Comparison of ENCODE assay signal across 1 cellular context in genomic region chr9:133347985-133348762, GRCh38.
TF ChIP-seq lines count a peak whose summit lies in the region.

Gene MED22, minus strand, starts transcription at chr9:133348131. Its CDS starts 1,469 bp downstream, at chr9:133346662.
Gene RPL7A, plus strand, starts transcription at chr9:133348218. Its CDS starts 26 bp downstream, at chr9:133348244.

TF ChIP-seq in HepG2, 621 proteins besides CTCF, POLR2A, EP300 and RAD21 (continued from another document and continues in another):
- TF ChIP-seq PAX8 (CRISPR knock-in tag; IDR thresholded peaks at IDR 0.05; ENCODE audit: borderline replicate concordance) = no peak
- TF ChIP-seq HNF1A (IDR thresholded peaks at IDR 0.05; ENCODE audit: low read depth) = no peak
- TF ChIP-seq HNF1A (CRISPR knock-in tag; IDR thresholded peaks at IDR 0.05; ENCODE audit: borderline replicate concordance) = peak; percentile 73
- peak; percentile 100 for TF ChIP-seq YEATS2 (CRISPR knock-in tag; IDR thresholded peaks at IDR 0.05; ENCODE audit: borderline replicate concordance)
- TF ChIP-seq, protein P1, sequence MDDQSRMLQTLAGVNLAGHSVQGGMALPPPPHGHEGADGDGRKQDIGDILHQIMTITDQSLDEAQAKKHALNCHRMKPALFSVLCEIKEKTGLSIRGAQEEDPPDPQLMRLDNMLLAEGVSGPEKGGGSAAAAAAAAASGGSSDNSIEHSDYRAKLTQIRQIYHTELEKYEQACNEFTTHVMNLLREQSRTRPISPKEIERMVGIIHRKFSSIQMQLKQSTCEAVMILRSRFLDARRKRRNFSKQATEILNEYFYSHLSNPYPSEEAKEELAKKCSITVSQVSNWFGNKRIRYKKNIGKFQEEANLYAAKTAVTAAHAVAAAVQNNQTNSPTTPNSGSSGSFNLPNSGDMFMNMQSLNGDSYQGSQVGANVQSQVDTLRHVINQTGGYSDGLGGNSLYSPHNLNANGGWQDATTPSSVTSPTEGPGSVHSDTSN (CRISPR knock-in tag; IDR thresholded peaks at IDR 0.05; ENCODE audit: borderline replicate concordance) = no peak; the same call in 1 of the 2 replicates
- peak; percentile 91 for TF ChIP-seq RBFOX2 (IDR thresholded peaks at IDR 0.05; ENCODE audit: low read depth, low read length)
- peak; percentile 97 for TF ChIP-seq DMAP1 (CRISPR knock-in tag; IDR thresholded peaks at IDR 0.05)
- no peak for TF ChIP-seq HNRNPUL1 (IDR thresholded peaks at IDR 0.05; ENCODE audit: low read depth, low read length)
- peak; percentile 85; the same call in 1 of the 2 replicates for TF ChIP-seq KDM5B (CRISPR knock-in tag; IDR thresholded peaks at IDR 0.05; ENCODE audit: borderline replicate concordance)
- no peak for TF ChIP-seq MAFF (IDR thresholded peaks at IDR 0.05; ENCODE audit: low read depth, low read length)
- TF ChIP-seq YEATS4 (CRISPR knock-in tag; IDR thresholded peaks at IDR 0.05; ENCODE audit: borderline replicate concordance) = peak; percentile 67; the same call in 1 of the 2 replicates
- TF ChIP-seq SETDB1 (CRISPR knock-in tag; IDR thresholded peaks at IDR 0.05; ENCODE audit: borderline replicate concordance) = no peak
- no peak for TF ChIP-seq EHMT2 (IDR thresholded peaks at IDR 0.05; ENCODE audit: borderline replicate concordance, low read depth, low read length)
- TF ChIP-seq ATAD3A (CRISPR knock-in tag; IDR thresholded peaks at IDR 0.05) = no peak
- no peak for TF ChIP-seq RBAK (CRISPR knock-in tag; IDR thresholded peaks at IDR 0.05)
- no peak for TF ChIP-seq SP140L (CRISPR knock-in tag; IDR thresholded peaks at IDR 0.05; ENCODE audit: borderline replicate concordance)
- TF ChIP-seq RAD51 (IDR thresholded peaks at IDR 0.05; ENCODE audit: borderline replicate concordance) = no peak
- no peak for TF ChIP-seq FOXK2 (IDR thresholded peaks at IDR 0.05)
- no peak for TF ChIP-seq SATB2 (CRISPR knock-in tag; IDR thresholded peaks at IDR 0.05)
- TF ChIP-seq KAT8 (CRISPR knock-in tag; IDR thresholded peaks at IDR 0.05) = peak; percentile 92
- TF ChIP-seq ZNF672 (CRISPR knock-in tag; IDR thresholded peaks at IDR 0.05) = no peak
- TF ChIP-seq ZNF547 (CRISPR knock-in tag; IDR thresholded peaks at IDR 0.05) = peak; percentile 47; the same call in 1 of the 2 replicates
- no peak; the same call in 1 of the 2 replicates for TF ChIP-seq THAP7 (CRISPR knock-in tag; IDR thresholded peaks at IDR 0.05)
- TF ChIP-seq ELF3 (CRISPR knock-in tag; IDR thresholded peaks at IDR 0.05) = peak; percentile 55; the same call in 1 of the 2 replicates
- no peak for TF ChIP-seq MTF2 (CRISPR knock-in tag; IDR thresholded peaks at IDR 0.05; ENCODE audit: borderline replicate concordance)
- TF ChIP-seq TERF1 (CRISPR knock-in tag; IDR thresholded peaks at IDR 0.05) = no peak
- TF ChIP-seq ZMAT3 (CRISPR knock-in tag; conservative IDR thresholded peaks at IDR 0.05) = no peak
- no peak for TF ChIP-seq ZSCAN20 (CRISPR knock-in tag; IDR thresholded peaks at IDR 0.05; ENCODE audit: borderline replicate concordance)
- no peak; the same call in none of the 2 replicates for TF ChIP-seq ZNF546 (CRISPR knock-in tag; conservative IDR thresholded peaks at IDR 0.05)
- no peak for TF ChIP-seq SNRNP70 (IDR thresholded peaks at IDR 0.05; ENCODE audit: low read depth, low read length)
- no peak for TF ChIP-seq EZH2 (conservative IDR thresholded peaks at IDR 0.05; ENCODE audit: low read depth, low read length)
- TF ChIP-seq ZKSCAN1 (IDR thresholded peaks at IDR 0.05; ENCODE audit: low read length) = no peak
- peak; percentile 45; the same call in 1 of the 2 replicates for TF ChIP-seq ZNF660 (CRISPR knock-in tag; IDR thresholded peaks at IDR 0.05; ENCODE audit: borderline replicate concordance, low read depth)
- TF ChIP-seq ZNF572 (CRISPR knock-in tag; IDR thresholded peaks at IDR 0.05) = no peak
- TF ChIP-seq CREB1 (IDR thresholded peaks at IDR 0.05) = no peak
- TF ChIP-seq CREB1 (CRISPR knock-in tag; IDR thresholded peaks at IDR 0.05) = no peak
- TF ChIP-seq SMARCE1 (IDR thresholded peaks at IDR 0.05; ENCODE audit: borderline replicate concordance) = no peak
- peak; percentile 38 for TF ChIP-seq ZNF431 (CRISPR knock-in tag; IDR thresholded peaks at IDR 0.05; ENCODE audit: borderline replicate concordance, low read depth)
- peak; percentile 71; the same call in 1 of the 2 replicates for TF ChIP-seq RFXAP (CRISPR knock-in tag; IDR thresholded peaks at IDR 0.05; ENCODE audit: borderline replicate concordance)
- peak; percentile 87 for TF ChIP-seq IRF2 (CRISPR knock-in tag; IDR thresholded peaks at IDR 0.05)
- TF ChIP-seq EEA1 (CRISPR knock-in tag; IDR thresholded peaks at IDR 0.05; ENCODE audit: borderline replicate concordance) = peak; percentile 36; the same call in 1 of the 2 replicates
- no peak for TF ChIP-seq TCF7 (IDR thresholded peaks at IDR 0.05; ENCODE audit: low read depth)
- TF ChIP-seq, protein P2, sequence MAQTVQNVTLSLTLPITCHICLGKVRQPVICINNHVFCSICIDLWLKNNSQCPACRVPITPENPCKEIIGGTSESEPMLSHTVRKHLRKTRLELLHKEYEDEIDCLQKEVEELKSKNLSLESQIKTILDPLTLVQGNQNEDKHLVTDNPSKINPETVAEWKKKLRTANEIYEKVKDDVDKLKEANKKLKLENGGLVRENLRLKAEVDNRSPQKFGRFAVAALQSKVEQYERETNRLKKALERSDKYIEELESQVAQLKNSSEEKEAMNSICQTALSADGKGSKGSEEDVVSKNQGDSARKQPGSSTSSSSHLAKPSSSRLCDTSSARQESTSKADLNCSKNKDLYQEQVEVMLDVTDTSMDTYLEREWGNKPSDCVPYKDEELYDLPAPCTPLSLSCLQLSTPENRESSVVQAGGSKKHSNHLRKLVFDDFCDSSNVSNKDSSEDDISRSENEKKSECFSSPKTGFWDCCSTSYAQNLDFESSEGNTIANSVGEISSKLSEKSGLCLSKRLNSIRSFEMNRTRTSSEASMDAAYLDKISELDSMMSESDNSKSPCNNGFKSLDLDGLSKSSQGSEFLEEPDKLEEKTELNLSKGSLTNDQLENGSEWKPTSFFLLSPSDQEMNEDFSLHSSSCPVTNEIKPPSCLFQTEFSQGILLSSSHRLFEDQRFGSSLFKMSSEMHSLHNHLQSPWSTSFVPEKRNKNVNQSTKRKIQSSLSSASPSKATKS (CRISPR knock-in tag; IDR thresholded peaks at IDR 0.05) = no peak; the same call in 1 of the 2 replicates
- 0 out of 2 replicates have a peak, but pooled peaks have one; percentile 29 for TF ChIP-seq ZNF766 (CRISPR knock-in tag; IDR thresholded peaks at IDR 0.05; ENCODE audit: borderline replicate concordance)
- TF ChIP-seq, protein P3, sequence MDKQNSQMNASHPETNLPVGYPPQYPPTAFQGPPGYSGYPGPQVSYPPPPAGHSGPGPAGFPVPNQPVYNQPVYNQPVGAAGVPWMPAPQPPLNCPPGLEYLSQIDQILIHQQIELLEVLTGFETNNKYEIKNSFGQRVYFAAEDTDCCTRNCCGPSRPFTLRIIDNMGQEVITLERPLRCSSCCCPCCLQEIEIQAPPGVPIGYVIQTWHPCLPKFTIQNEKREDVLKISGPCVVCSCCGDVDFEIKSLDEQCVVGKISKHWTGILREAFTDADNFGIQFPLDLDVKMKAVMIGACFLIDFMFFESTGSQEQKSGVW (CRISPR knock-in tag; IDR thresholded peaks at IDR 0.05; ENCODE audit: borderline replicate concordance) = no peak
- 0 out of 2 replicates have a peak, but pooled peaks have one; percentile 87 for TF ChIP-seq FIP1L1 (IDR thresholded peaks at IDR 0.05; ENCODE audit: borderline replicate concordance, insufficient read depth, low read depth, low read length)
- no peak for TF ChIP-seq JDP2 (CRISPR knock-in tag; IDR thresholded peaks at IDR 0.05; ENCODE audit: borderline replicate concordance)
- no peak for TF ChIP-seq SMC3 (IDR thresholded peaks at IDR 0.05; ENCODE audit: low read length)
- 0 out of 2 replicates have a peak, but pooled peaks have one; percentile 54 for TF ChIP-seq SMAD9 (CRISPR knock-in tag; IDR thresholded peaks at IDR 0.05)
- peak; percentile 45; the same call in 1 of the 2 replicates for TF ChIP-seq ZNF709 (CRISPR knock-in tag; IDR thresholded peaks at IDR 0.05)
- TF ChIP-seq NCOR1 (IDR thresholded peaks at IDR 0.05; ENCODE audit: borderline replicate concordance, low read length) = peak; percentile 42; the same call in 1 of the 2 replicates
- no peak for TF ChIP-seq FOXM1 (CRISPR knock-in tag; IDR thresholded peaks at IDR 0.05)
- TF ChIP-seq, protein P4, sequence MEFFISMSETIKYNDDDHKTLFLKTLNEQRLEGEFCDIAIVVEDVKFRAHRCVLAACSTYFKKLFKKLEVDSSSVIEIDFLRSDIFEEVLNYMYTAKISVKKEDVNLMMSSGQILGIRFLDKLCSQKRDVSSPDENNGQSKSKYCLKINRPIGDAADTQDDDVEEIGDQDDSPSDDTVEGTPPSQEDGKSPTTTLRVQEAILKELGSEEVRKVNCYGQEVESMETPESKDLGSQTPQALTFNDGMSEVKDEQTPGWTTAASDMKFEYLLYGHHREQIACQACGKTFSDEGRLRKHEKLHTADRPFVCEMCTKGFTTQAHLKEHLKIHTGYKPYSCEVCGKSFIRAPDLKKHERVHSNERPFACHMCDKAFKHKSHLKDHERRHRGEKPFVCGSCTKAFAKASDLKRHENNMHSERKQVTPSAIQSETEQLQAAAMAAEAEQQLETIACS (CRISPR knock-in tag; IDR thresholded peaks at IDR 0.05) = no peak
- TF ChIP-seq MLLT10 (CRISPR knock-in tag; IDR thresholded peaks at IDR 0.05) = no peak
- TF ChIP-seq ZNF577 (CRISPR knock-in tag; IDR thresholded peaks at IDR 0.05; ENCODE audit: borderline replicate concordance, low read depth) = no peak
- TF ChIP-seq GLI4 (CRISPR knock-in tag; IDR thresholded peaks at IDR 0.05; ENCODE audit: borderline replicate concordance) = peak; percentile 88; the same call in 1 of the 2 replicates
- TF ChIP-seq HIVEP1 (CRISPR knock-in tag; IDR thresholded peaks at IDR 0.05) = peak; percentile 91
- TF ChIP-seq, protein P5, sequence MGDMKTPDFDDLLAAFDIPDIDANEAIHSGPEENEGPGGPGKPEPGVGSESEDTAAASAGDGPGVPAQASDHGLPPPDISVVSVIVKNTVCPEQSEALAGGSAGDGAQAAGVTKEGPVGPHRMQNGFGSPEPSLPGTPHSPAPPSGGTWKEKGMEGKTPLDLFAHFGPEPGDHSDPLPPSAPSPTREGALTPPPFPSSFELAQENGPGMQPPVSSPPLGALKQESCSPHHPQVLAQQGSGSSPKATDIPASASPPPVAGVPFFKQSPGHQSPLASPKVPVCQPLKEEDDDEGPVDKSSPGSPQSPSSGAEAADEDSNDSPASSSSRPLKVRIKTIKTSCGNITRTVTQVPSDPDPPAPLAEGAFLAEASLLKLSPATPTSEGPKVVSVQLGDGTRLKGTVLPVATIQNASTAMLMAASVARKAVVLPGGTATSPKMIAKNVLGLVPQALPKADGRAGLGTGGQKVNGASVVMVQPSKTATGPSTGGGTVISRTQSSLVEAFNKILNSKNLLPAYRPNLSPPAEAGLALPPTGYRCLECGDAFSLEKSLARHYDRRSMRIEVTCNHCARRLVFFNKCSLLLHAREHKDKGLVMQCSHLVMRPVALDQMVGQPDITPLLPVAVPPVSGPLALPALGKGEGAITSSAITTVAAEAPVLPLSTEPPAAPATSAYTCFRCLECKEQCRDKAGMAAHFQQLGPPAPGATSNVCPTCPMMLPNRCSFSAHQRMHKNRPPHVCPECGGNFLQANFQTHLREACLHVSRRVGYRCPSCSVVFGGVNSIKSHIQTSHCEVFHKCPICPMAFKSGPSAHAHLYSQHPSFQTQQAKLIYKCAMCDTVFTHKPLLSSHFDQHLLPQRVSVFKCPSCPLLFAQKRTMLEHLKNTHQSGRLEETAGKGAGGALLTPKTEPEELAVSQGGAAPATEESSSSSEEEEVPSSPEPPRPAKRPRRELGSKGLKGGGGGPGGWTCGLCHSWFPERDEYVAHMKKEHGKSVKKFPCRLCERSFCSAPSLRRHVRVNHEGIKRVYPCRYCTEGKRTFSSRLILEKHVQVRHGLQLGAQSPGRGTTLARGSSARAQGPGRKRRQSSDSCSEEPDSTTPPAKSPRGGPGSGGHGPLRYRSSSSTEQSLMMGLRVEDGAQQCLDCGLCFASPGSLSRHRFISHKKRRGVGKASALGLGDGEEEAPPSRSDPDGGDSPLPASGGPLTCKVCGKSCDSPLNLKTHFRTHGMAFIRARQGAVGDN (CRISPR knock-in tag; IDR thresholded peaks at IDR 0.05) = peak; percentile 83
- no peak for TF ChIP-seq TBL1XR1 (IDR thresholded peaks at IDR 0.05; ENCODE audit: borderline replicate concordance, low read length, partially characterized antibody)
